ENCODE assay signal across 8 cellular contexts in genomic region chr6:107330190-107330589, GRCh38.
DNase-seq lines count a peak whose midpoint lies in the region; ATAC-seq, FAIRE-seq and TF ChIP-seq lines count a peak whose summit lies in the region.

No MANE protein-coding gene starts in this region.

- no peaks in the 10 kb centered on the region for H3K9me1 ChIP-seq in K562 (ENCODE audit: control insufficient read depth, insufficient read depth, low read length)

- TF ChIP-seq EP300 in K562 (IDR thresholded peaks at IDR 0.05; ENCODE audit: low read length) = no peak

- no peaks in the 10 kb centered on the region for H3K9me3 ChIP-seq in K562 (replicated peaks; ENCODE audit: control insufficient read depth, insufficient read depth, low read depth, low read length)

- no peaks in the 10 kb centered on the region for H3K36me3 ChIP-seq in K562 (ENCODE audit: control insufficient read depth, insufficient read depth, low read length)

- H3K79me2 ChIP-seq in K562 (ENCODE audit: control insufficient read depth, insufficient read depth, low read length) = no peaks in the 10 kb centered on the region

- ATAC-seq in GM21367 (IDR thresholded peaks at IDR 0.05; ENCODE audit: unreplicated experiment) (peak; percentile 99), HG03457 (IDR thresholded peaks at IDR 0.05; ENCODE audit: unreplicated experiment) (peak; percentile 94), K562 (no peak)

- WGBS in K562 (ENCODE audit: insufficient coverage, low coverage, missing lambda C conversion rate) = 66% methylated on average over 4 of the region's 4 CpGs

- FAIRE-seq in K562 (lab: Jason Lieb, UNC) = no peak

- H4K20me1 ChIP-seq in K562 (replicated peaks; ENCODE audit: control insufficient read depth, insufficient read depth, low read length) = no peaks in the 10 kb centered on the region

- intact Hi-C loops in K562 (cut with micrococcal nuclease) = no loop called here

- H3K9ac ChIP-seq in K562 (ENCODE audit: insufficient read depth in 1 of 2, low read depth in 2 of 2, low read length in 2 of 2) = no peak overlapping the region

- H3K27ac ChIP-seq in K562 (ENCODE audit: extremely low read depth, low read depth, low read length) = no peak overlapping the region

- no peak overlapping the region for H3K4me3 ChIP-seq in K562

- no peak for TF ChIP-seq CTCF in GM13977 (IDR thresholded peaks at IDR 0.05; ENCODE audit: extremely low read depth, insufficient read depth, missing control alignments)
- TF ChIP-seq CTCF in K562 (IDR thresholded peaks at IDR 0.05 in 2 of 3, conservative IDR thresholded peaks at IDR 0.05 in 1 of 3; ENCODE audit: insufficient read depth in 2 of 3, low read depth in 1 of 3, low read length in 3 of 3) = no peak

- no peak overlapping the region for H3K4me2 ChIP-seq in K562 (ENCODE audit: insufficient read depth, low read length)

- H2AFZ ChIP-seq in K562 (ENCODE audit: low read depth, low read length) = no peak overlapping the region

- no peak for TF ChIP-seq RAD21 in K562 (CRISPR knock-in tag; conservative IDR thresholded peaks at IDR 0.05 in 1 of 2, IDR thresholded peaks at IDR 0.05 in 1 of 2)

- no peaks in the 10 kb centered on the region; a peak in 1 of 5 replicates for H3K4me1 ChIP-seq in K562 (replicated peaks in 1 of 2; ENCODE audit: control insufficient read depth in 2 of 2, insufficient read depth in 2 of 2, low read length in 2 of 2)

- DNase-seq in GM13977 (ENCODE audit: low spot score) = peak; percentile 52
- no peak for DNase-seq in K562 (ENCODE audit: extremely low read depth in 1 of 4, low spot score in 3 of 4)
- no peak for DNase-seq in NCI-H1436 treated with DMSO at 0.1 percent for 48 hours (lab: John Stamatoyannopoulos, UW)
- no peak for DNase-seq in NCI-H82 (lab: John Stamatoyannopoulos, UW)
- no peak for DNase-seq in NCI-H187 (lab: John Stamatoyannopoulos, UW)
- no peak for DNase-seq in foreskin melanocyte

- no peak for TF ChIP-seq POLR2A in K562 (conservative IDR thresholded peaks at IDR 0.05)

- no peaks in the 10 kb centered on the region for H3K27me3 ChIP-seq in K562 (ENCODE audit: control insufficient read depth in 2 of 2, insufficient read depth in 2 of 2, low read length in 2 of 2)

- POLR2A ChIA-PET in K562 (lab: Yijun Ruan, JAX) = interaction anchor here (2.1 kb wide), 1 partner anchor 12 kb away, joined by 5 read pairs; no protein-coding TSS in a partner anchor

- in situ Hi-C loops in GM13977 (cut with MboI; ENCODE audit: low pct_unique_long_range_greater_than_20kb, low sequenced_read_pairs, unreplicated experiment) (no loop called here), K562 (cut with MboI) (no loop called here)

- CTCF ChIA-PET in K562 (lab: Yijun Ruan, JAX; ENCODE audit: low intra/inter-chr PET ratio) = no interaction called here

- BruUV-seq in K562 (replicated peaks; lab: Mats Ljungman, UMichigan) = no TSS peak

TF ChIP-seq in K562, 482 proteins besides CTCF, POLR2A, EP300 and RAD21:
- TF ChIP-seq ZNF586 (CRISPR knock-in tag; conservative IDR thresholded peaks at IDR 0.05) = no peak
- 0 out of 2 replicates have a peak, but pooled peaks have one; percentile 10 for TF ChIP-seq USF2 (CRISPR knock-in tag; IDR thresholded peaks at IDR 0.05)
